ENCODE assay signal across 25 cellular contexts in the genomic region with DNA sequence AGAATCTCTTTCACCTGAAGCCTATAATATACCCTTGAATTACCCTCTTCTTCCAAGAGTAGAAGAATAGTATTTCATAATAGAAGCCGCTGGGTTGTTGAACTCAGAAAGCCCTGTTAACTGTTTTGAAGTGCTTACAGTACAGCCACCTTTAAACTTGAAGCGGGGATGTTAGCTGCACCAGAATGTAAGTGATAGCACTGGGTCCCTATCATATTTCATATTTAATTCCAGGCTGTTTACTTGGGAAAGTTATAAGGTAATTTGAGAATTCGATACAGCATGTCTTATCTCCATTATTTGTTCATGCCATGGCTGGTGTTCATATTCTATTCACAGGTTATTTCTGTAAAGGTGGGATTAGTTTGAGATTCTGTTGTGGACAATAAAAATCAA.
DNase-seq lines count a peak whose midpoint lies in the region; ATAC-seq and TF ChIP-seq lines count a peak whose summit lies in the region.
"Had no signal": no experiment of that assay in that cellular context is flagged by ENCODE, and none has a peak within 500 bp of the region (broad histone marks: within the 10 kb centered on the region; RNA-seq: fewer than 3 reads in every experiment).

No MANE protein-coding gene starts in this region.

- H3K9me3 ChIP-seq in HEK293 (ENCODE audit: control insufficient read depth, insufficient read depth, low read depth, low read length) = no peaks in the 10 kb centered on the region
- H3K9me3 ChIP-seq: mucosa of descending colon, SJSA1, thoracic aorta had no signal

- H3K4me3 ChIP-seq in HEK293 (ENCODE audit: low read depth, low read length) (no peak overlapping the region), choroid plexus epithelial cell (ENCODE audit: low read depth, low read length) (no peak overlapping the region)
- H3K4me3 ChIP-seq: GM23248, lung, mucosa of descending colon, SJSA1, skin epidermis, thoracic aorta had no signal

- CTCF ChIA-PET in HEK293 (lab: Yijun Ruan, JAX) = no interaction called here

- POLR2A ChIA-PET in HEK293 (lab: Yijun Ruan, JAX) = no interaction called here

- TF ChIP-seq CTCF in HEK293 (tag by site-specific recombination; IDR thresholded peaks at IDR 0.05) (no peak), choroid plexus epithelial cell (conservative IDR thresholded peaks at IDR 0.05; ENCODE audit: low read depth, low read length) (no peak)

- peak; percentile 52 to 72 for DNase-seq in NCI-H187 (lab: John Stamatoyannopoulos, UW)
- DNase-seq in NCI-H2196 treated with DMSO at 0.1 percent for 48 hours (lab: John Stamatoyannopoulos, UW; ENCODE audit: unreplicated experiment) = peak; percentile 13
- peak; percentile 8 for DNase-seq in choroid plexus epithelial cell (ENCODE audit: low read depth)
- no peak for DNase-seq in OCI-M2 (lab: John Stamatoyannopoulos, UW; ENCODE audit: unreplicated experiment)
- DNase-seq in pons (ENCODE audit: low spot score) = no peak
- DNase-seq: activated CD4-positive, alpha-beta memory T cell treated with anti-CD3 and anti-CD28 coated beads for 36 hours; activated CD8-positive, alpha-beta memory T cell treated with anti-CD3 and anti-CD28 coated beads, Interleukin-2, amount 50 U/mL, for 4 hours; activated naive CD4-positive, alpha-beta T cell treated with anti-CD3 and anti-CD28 coated beads, Interleukin-2, amount 50 U/mL, for 16 hours; amniotic stem cell; brain microvascular endothelial cell; GM23248; HFFc6; KG1; mucosa of descending colon; NCI-H446 treated with DMSO at 0.1 percent for 48 hours; RPMI8226; T-helper 1 cell had no signal

- H3K27ac ChIP-seq in HEK293 (ENCODE audit: extremely low read depth, low read depth, low read length) = no peak overlapping the region
- H3K27ac ChIP-seq: brain microvascular endothelial cell, GM23248, SJSA1, skin epidermis, thoracic aorta had no signal

- peaks cover 0 to 15% of the 10 kb centered on the region in 2 experiments; a peak in 1 of 3 replicates for H3K36me3 ChIP-seq in HEK293 (ENCODE audit: control insufficient read depth in 2 of 2, insufficient read depth in 1 of 2, low read length in 2 of 2)
- H3K36me3 ChIP-seq: brain microvascular endothelial cell had no signal

- peaks cover 14% of the 10 kb centered on the region for H3K4me1 ChIP-seq in HEK293 (ENCODE audit: control insufficient read depth, insufficient read depth, low read length)
- H3K4me1 ChIP-seq: SJSA1 had no signal

- ATAC-seq in HG02870 (IDR thresholded peaks at IDR 0.05; ENCODE audit: unreplicated experiment) = no peak
- ATAC-seq: activated CD4-positive, CD25-positive, alpha-beta regulatory T cell treated with anti-CD3 and anti-CD28 coated beads, Interleukin-2, amount 50 U/mL, for 24 hours; mucosa of descending colon; natural killer cell treated with Interleukin-12 subunit alpha and Interleukin-12 subunit beta and Interleukin-15 and Interleukin-18, amount 100 ng/mL, for 72 hours had no signal

TF ChIP-seq in HEK293, 187 proteins besides CTCF, POLR2A, EP300 and RAD21 (continues in another document):
- TF ChIP-seq, protein P1, sequence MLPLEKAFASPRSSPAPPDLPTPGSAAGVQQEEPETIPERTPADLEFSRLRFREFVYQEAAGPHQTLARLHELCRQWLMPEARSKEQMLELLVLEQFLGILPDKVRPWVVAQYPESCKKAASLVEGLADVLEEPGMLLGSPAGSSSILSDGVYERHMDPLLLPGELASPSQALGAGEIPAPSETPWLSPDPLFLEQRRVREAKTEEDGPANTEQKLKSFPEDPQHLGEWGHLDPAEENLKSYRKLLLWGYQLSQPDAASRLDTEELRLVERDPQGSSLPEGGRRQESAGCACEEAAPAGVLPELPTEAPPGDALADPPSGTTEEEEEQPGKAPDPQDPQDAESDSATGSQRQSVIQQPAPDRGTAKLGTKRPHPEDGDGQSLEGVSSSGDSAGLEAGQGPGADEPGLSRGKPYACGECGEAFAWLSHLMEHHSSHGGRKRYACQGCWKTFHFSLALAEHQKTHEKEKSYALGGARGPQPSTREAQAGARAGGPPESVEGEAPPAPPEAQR (tag by site-specific recombination; IDR thresholded peaks at IDR 0.05) = no peak
- TF ChIP-seq PRDM4 (tag by site-specific recombination; IDR thresholded peaks at IDR 0.05) = peak; percentile 53; the same call in 1 of the 2 replicates
- TF ChIP-seq ZXDB (tag by site-specific recombination; IDR thresholded peaks at IDR 0.05) = peak; percentile 79; the same call in 1 of the 2 replicates
- TF ChIP-seq ZNF596 (tag by site-specific recombination; IDR thresholded peaks at IDR 0.05) = 0 out of 2 replicates have a peak, but pooled peaks have one; percentile 8
- peak; percentile 94 for TF ChIP-seq MYNN (tag by site-specific recombination; IDR thresholded peaks at IDR 0.05; ENCODE audit: borderline replicate concordance)
- TF ChIP-seq IKZF3 (tag by site-specific recombination; IDR thresholded peaks at IDR 0.05) = peak; percentile 80
- TF ChIP-seq ZNF16 (tag by site-specific recombination; IDR thresholded peaks at IDR 0.05; ENCODE audit: low read depth) = no peak
- TF ChIP-seq, protein P2, sequence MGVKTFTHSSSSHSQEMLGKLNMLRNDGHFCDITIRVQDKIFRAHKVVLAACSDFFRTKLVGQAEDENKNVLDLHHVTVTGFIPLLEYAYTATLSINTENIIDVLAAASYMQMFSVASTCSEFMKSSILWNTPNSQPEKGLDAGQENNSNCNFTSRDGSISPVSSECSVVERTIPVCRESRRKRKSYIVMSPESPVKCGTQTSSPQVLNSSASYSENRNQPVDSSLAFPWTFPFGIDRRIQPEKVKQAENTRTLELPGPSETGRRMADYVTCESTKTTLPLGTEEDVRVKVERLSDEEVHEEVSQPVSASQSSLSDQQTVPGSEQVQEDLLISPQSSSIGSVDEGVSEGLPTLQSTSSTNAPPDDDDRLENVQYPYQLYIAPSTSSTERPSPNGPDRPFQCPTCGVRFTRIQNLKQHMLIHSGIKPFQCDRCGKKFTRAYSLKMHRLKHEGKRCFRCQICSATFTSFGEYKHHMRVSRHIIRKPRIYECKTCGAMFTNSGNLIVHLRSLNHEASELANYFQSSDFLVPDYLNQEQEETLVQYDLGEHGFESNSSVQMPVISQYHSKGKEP (tag by site-specific recombination; IDR thresholded peaks at IDR 0.05) = peak; percentile 82
- 0 out of 2 replicates have a peak, but pooled peaks have one; percentile 38 for TF ChIP-seq ZNF830 (tag by site-specific recombination; IDR thresholded peaks at IDR 0.05; ENCODE audit: low read depth)
- TF ChIP-seq MZF1 (tag by site-specific recombination; IDR thresholded peaks at IDR 0.05; ENCODE audit: borderline replicate concordance) = 0 out of 2 replicates have a peak, but pooled peaks have one; percentile 27
- 0 out of 2 replicates have a peak, but pooled peaks have one; percentile 65 for TF ChIP-seq OVOL3 (tag by site-specific recombination; IDR thresholded peaks at IDR 0.05)
- TF ChIP-seq KLF8 (tag by site-specific recombination; IDR thresholded peaks at IDR 0.05) = peak; percentile 35; the same call in 1 of the 2 replicates
- no peak for TF ChIP-seq ZNF175 (tag by site-specific recombination; IDR thresholded peaks at IDR 0.05)
- peak; percentile 37; the same call in 1 of the 2 replicates for TF ChIP-seq OSR2 (tag by site-specific recombination; IDR thresholded peaks at IDR 0.05)
- TF ChIP-seq ZNF530 (tag by site-specific recombination; IDR thresholded peaks at IDR 0.05; ENCODE audit: low read depth) = no peak
- no peak for TF ChIP-seq ZFP41 (tag by site-specific recombination; IDR thresholded peaks at IDR 0.05; ENCODE audit: borderline replicate concordance)
- peak; percentile 69; the same call in 1 of the 2 replicates for TF ChIP-seq ZSCAN16 (tag by site-specific recombination; IDR thresholded peaks at IDR 0.05)
- 0 out of 2 replicates have a peak, but pooled peaks have one; percentile 27 for TF ChIP-seq GFI1B (tag by site-specific recombination; IDR thresholded peaks at IDR 0.05)
- TF ChIP-seq TCF7L2 (IDR thresholded peaks at IDR 0.05; ENCODE audit: borderline replicate concordance, low read depth, low read length) = peak; percentile 48; the same call in 1 of the 2 replicates
- peak; percentile 82 for TF ChIP-seq SP7 (tag by site-specific recombination; IDR thresholded peaks at IDR 0.05)
- no peak for TF ChIP-seq YY2 (tag by site-specific recombination; IDR thresholded peaks at IDR 0.05)
- TF ChIP-seq, protein P3, sequence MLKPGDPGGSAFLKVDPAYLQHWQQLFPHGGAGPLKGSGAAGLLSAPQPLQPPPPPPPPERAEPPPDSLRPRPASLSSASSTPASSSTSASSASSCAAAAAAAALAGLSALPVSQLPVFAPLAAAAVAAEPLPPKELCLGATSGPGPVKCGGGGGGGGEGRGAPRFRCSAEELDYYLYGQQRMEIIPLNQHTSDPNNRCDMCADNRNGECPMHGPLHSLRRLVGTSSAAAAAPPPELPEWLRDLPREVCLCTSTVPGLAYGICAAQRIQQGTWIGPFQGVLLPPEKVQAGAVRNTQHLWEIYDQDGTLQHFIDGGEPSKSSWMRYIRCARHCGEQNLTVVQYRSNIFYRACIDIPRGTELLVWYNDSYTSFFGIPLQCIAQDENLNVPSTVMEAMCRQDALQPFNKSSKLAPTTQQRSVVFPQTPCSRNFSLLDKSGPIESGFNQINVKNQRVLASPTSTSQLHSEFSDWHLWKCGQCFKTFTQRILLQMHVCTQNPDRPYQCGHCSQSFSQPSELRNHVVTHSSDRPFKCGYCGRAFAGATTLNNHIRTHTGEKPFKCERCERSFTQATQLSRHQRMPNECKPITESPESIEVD (tag by site-specific recombination; IDR thresholded peaks at IDR 0.05) = peak; percentile 79
- TF ChIP-seq FEZF1 (tag by site-specific recombination; IDR thresholded peaks at IDR 0.05) = peak; percentile 43; the same call in 1 of the 2 replicates

Comparison
In these comparisons a context has a peak if more than half of its experiments do, and no peak if none do; other contexts are left out.
1. DNase-seq: peak in NCI-H187 (2 of 2), NCI-H2196 treated with DMSO at 0.1 percent for 48 hours (single experiment) and choroid plexus epithelial cell (single experiment); none in OCI-M2 (single experiment) and pons (single experiment).